Comparison of ENCODE assay signal across 7 cellular contexts in the genomic region with DNA sequence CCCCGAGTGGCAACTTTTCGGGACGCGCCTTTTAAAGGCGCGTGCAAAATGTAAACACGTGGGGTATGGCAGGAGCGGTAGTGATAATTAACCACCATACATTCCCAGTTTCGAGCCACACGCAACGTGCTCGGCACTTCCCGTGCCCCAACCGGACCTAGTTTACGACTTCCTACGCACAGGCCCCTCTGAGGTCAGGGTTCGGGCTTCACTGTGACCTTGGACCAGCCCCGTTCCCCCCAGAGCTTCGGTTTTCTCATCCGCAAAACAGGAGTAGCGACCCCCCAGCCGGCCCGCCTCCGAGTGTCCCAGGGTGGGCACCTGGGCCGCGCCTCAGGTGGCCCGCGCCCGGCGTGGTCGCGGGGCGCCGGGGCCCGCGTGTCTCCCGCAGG. TPM values are rescaled to one million over a fixed set of nuclear protein-coding genes. Genes with fewer than 3 reads are reported as not detected.
A peak's percentile ranks its signal among the peaks of the same experiment; 100 is the strongest.
DNase-seq lines count a peak whose midpoint lies in the region; ATAC-seq lines count a peak whose summit lies in the region.

No MANE protein-coding gene starts in this region.

- H3K27me3 ChIP-seq in ectodermal cell (ENCODE audit: control insufficient read depth, insufficient read depth, low read length, poor library complexity, severe bottlenecking): peaks cover 5% of the 10 kb centered on the region

- whole genome bisulfite sequencing in ectodermal cell, 2 experiments: 1% methylated on average over 36 to 37 of the region's 37 CpGs

- peak; percentile 64 for ATAC-seq in GM18511 (IDR thresholded peaks at IDR 0.05; ENCODE audit: unreplicated experiment)
- ATAC-seq in HG02610 (IDR thresholded peaks at IDR 0.05; ENCODE audit: unreplicated experiment): peak; percentile 43

- DNase-seq in MV-4-11 (lab: John Stamatoyannopoulos, UW): peak; percentile 84
- DNase-seq in activated CD4-positive, alpha-beta T cell treated with anti-CD3 and anti-CD28 coated beads for 48 hours: peak; percentile 72
- peak; percentile 41 to 56 for DNase-seq in lung microvascular endothelial cell (ENCODE audit: low read depth in 2 of 2)
- DNase-seq in stimulated activated CD8-positive, alpha-beta memory T cell treated with anti-CD3 and anti-CD28 coated beads, Interleukin-15, amount 100 ng/mL, for 48 hours (ENCODE audit: low read depth in 2 of 2): peak; percentile 54

- no peak overlapping the region for H3K27ac ChIP-seq in ectodermal cell (ENCODE audit: insufficient read depth, low read depth, low read length, poor library complexity, severe bottlenecking)

- H3K4me3 ChIP-seq in ectodermal cell (ENCODE audit: insufficient read depth, low read depth, low read length): peak overlapping the region; percentile 88

- no peaks in the 10 kb centered on the region for H3K4me1 ChIP-seq in ectodermal cell (ENCODE audit: control insufficient read depth, insufficient read depth, low read length)

- no peaks in the 10 kb centered on the region for H3K36me3 ChIP-seq in ectodermal cell (ENCODE audit: control insufficient read depth, insufficient read depth, low read length)

- H3K9me3 ChIP-seq in ectodermal cell (ENCODE audit: control insufficient read depth, low read length): no peaks in the 10 kb centered on the region

RNA-seq across cellular contexts. Expression of gene CHCHD4, which starts 0.5 kb away (rescaled TPM):
- 9.3 TPM for polyA plus RNA-seq in ectodermal cell (2013, experiment 1 of 4)
- 7.6 TPM for polyA plus RNA-seq in ectodermal cell (2013, experiment 2 of 4)
- 8.3 TPM for polyA plus RNA-seq in ectodermal cell (2013, experiment 3 of 4)
- 8.8 TPM for polyA plus RNA-seq in ectodermal cell (2013, experiment 4 of 4)
- total RNA-seq in lung microvascular endothelial cell: 9.6 and 13.1 TPM in 2 replicates

RNA-seq across cellular contexts. Expression of gene TMEM43, which starts 0.6 kb away (rescaled TPM):
- polyA plus RNA-seq in ectodermal cell (2013, experiment 1 of 4): 29.4 TPM
- 30.3 TPM for polyA plus RNA-seq in ectodermal cell (2013, experiment 2 of 4)
- 25.9 TPM for polyA plus RNA-seq in ectodermal cell (2013, experiment 3 of 4)
- polyA plus RNA-seq in ectodermal cell (2013, experiment 4 of 4): 28.0 TPM
- total RNA-seq in lung microvascular endothelial cell: 54.9 and 87.3 TPM in 2 replicates

RNA-seq across cellular contexts. Expression of gene XPC, which starts 54.2 kb away (rescaled TPM):
- 32.1 TPM for polyA plus RNA-seq in ectodermal cell (2013, experiment 1 of 4)
- polyA plus RNA-seq in ectodermal cell (2013, experiment 2 of 4): 35.7 TPM
- polyA plus RNA-seq in ectodermal cell (2013, experiment 3 of 4): 28.0 TPM
- polyA plus RNA-seq in ectodermal cell (2013, experiment 4 of 4): 34.8 TPM
- total RNA-seq in lung microvascular endothelial cell: 26.0 and 31.6 TPM in 2 replicates

RNA-seq across cellular contexts. Expression of gene LSM3, which starts 54.4 kb away (rescaled TPM):
- 21.3 TPM for polyA plus RNA-seq in ectodermal cell (2013, experiment 1 of 4)
- 22.2 TPM for polyA plus RNA-seq in ectodermal cell (2013, experiment 2 of 4)
- 20.8 TPM for polyA plus RNA-seq in ectodermal cell (2013, experiment 3 of 4)
- polyA plus RNA-seq in ectodermal cell (2013, experiment 4 of 4): 22.8 TPM
- 6.0 and 7.4 TPM in 2 replicates for total RNA-seq in lung microvascular endothelial cell
